In genomic region chr7:6257602-6258001, GRCh38 we compare ENCODE assay signal across 12 cellular contexts. TPM values are rescaled to one million over a fixed set of nuclear protein-coding genes. Genes with fewer than 3 reads are reported as not detected.
DNase-seq lines count a peak whose midpoint lies in the region; ATAC-seq and TF ChIP-seq lines count a peak whose summit lies in the region.
"Had no signal": no experiment of that assay in that cellular context is flagged by ENCODE, and none has a peak within 500 bp of the region (broad histone marks: within the 10 kb centered on the region; RNA-seq: fewer than 3 reads in every experiment).

No MANE protein-coding gene starts in this region.

- no peaks in the 10 kb centered on the region for H3K9me3 Mint-ChIP-seq in immature natural killer cell
- H3K9me3 Mint-ChIP-seq: CD4-positive, alpha-beta T cell had no signal

- H3K4me1 ChIP-seq in subcutaneous abdominal adipose tissue (ENCODE audit: control insufficient read depth in 5 of 5, insufficient read depth in 5 of 5, low read length in 5 of 5): peaks cover 17 to 78% (median 67%) of the 10 kb centered on the region in 5 donors

- H3K27me3 Mint-ChIP-seq in immature natural killer cell (ENCODE audit: low read depth in 3 of 3): no peaks in the 10 kb centered on the region
- H3K27me3 Mint-ChIP-seq: CD4-positive, alpha-beta T cell had no signal

- ATAC-seq in GM18909 (IDR thresholded peaks at IDR 0.05; ENCODE audit: poor library complexity, unreplicated experiment): peak; percentile 38
- no peak for ATAC-seq in SK-N-SH treated with all-trans-retinoic acid at 6 μM for 48 hours
- no peak for ATAC-seq in HG03520 (IDR thresholded peaks at IDR 0.05; ENCODE audit: unreplicated experiment)

- no peaks in the 10 kb centered on the region for H3K36me3 Mint-ChIP-seq in immature natural killer cell
- H3K36me3 Mint-ChIP-seq: activated naive CD8-positive, alpha-beta T cell had no signal

- no peak for DNase-seq in immature natural killer cell
- no peak for DNase-seq in middle frontal gyrus (ENCODE audit: extremely low spot score, low spot score)
- DNase-seq in dermis blood vessel endothelial cell: no peak
- DNase-seq in amniotic stem cell (lab: John Stamatoyannopoulos, UW): no peak
- DNase-seq: CD4-positive, alpha-beta T cell; MG63; T1000 had no signal

- peak overlapping the region; percentile 66 for H3K27ac ChIP-seq in subcutaneous abdominal adipose tissue (ENCODE audit: low read depth, low read length)

- no peaks in the 10 kb centered on the region for H3K36me3 ChIP-seq in subcutaneous abdominal adipose tissue (ENCODE audit: control insufficient read depth in 5 of 5, insufficient read depth in 5 of 5, low read length in 5 of 5)
- H3K36me3 ChIP-seq: MG63 had no signal

- H3K4me1 Mint-ChIP-seq in immature natural killer cell: peaks cover 55 to 70% of the 10 kb centered on the region in 2 donors

- peak overlapping the region in 4 of 5 donors; percentile 31 to 82 (median 70) for H3K4me3 Mint-ChIP-seq in immature natural killer cell
- H3K4me3 Mint-ChIP-seq: CD4-positive, alpha-beta T cell had no signal

- H3K27ac Mint-ChIP-seq in immature natural killer cell: peak overlapping the region; percentile 77 to 94 (median 90)
- H3K27ac Mint-ChIP-seq: activated naive CD8-positive, alpha-beta T cell; CD4-positive, alpha-beta T cell had no signal

- H3K9me3 ChIP-seq in subcutaneous abdominal adipose tissue (ENCODE audit: control insufficient read depth in 5 of 5, low read length in 5 of 5): no peaks in the 10 kb centered on the region
- H3K9me3 ChIP-seq: MG63 had no signal

- H3K4me3 ChIP-seq in subcutaneous abdominal adipose tissue (ENCODE audit: low read depth in 1 of 5, low read length in 5 of 5): peak overlapping the region in 1 of 5 donors; percentile 23
- H3K4me3 ChIP-seq: MG63 had no signal

- no peaks in the 10 kb centered on the region for H3K27me3 ChIP-seq in subcutaneous abdominal adipose tissue (ENCODE audit: control insufficient read depth in 5 of 5, insufficient read depth in 4 of 5, low read length in 5 of 5)
- H3K27me3 ChIP-seq: MG63 had no signal

- H3K9ac ChIP-seq in subcutaneous abdominal adipose tissue (ENCODE audit: low read length in 5 of 5): no peak overlapping the region

TF ChIP-seq in SK-N-SH treated with all-trans-retinoic acid at 6 μM for 48 hours, 23 proteins besides CTCF, POLR2A, EP300 and RAD21:
- no peak for TF ChIP-seq ZC3H10 (CRISPR knock-in tag; IDR thresholded peaks at IDR 0.05)
- 0 out of 2 replicates have a peak, but pooled peaks have one; percentile 13 for TF ChIP-seq ZFP3 (CRISPR knock-in tag; IDR thresholded peaks at IDR 0.05)

RNA-seq across cellular contexts. Expression of gene CYTH3, which starts 14.8 kb away (rescaled TPM):
- polyA plus RNA-seq in immature natural killer cell: 10 to 100 TPM in 1 of 3 donors, 1 to 10 TPM in 2; 1.2 to 19.3 (median 5.8) TPM
- 18.0 and 20.1 TPM in 2 replicates for total RNA-seq in dermis blood vessel endothelial cell
